Comparison of ENCODE assay signal across 9 cellular contexts in genomic region chr20:33773412-33774089, GRCh38. TPM values are rescaled to one million over a fixed set of nuclear protein-coding genes. Genes with fewer than 3 reads are reported as not detected.
DNase-seq lines count a peak whose midpoint lies in the region; ATAC-seq and TF ChIP-seq lines count a peak whose summit lies in the region.
"Had no signal": no experiment of that assay in that cellular context is flagged by ENCODE, and none has a peak within 500 bp of the region (broad histone marks: within the 10 kb centered on the region; RNA-seq: fewer than 3 reads in every experiment).

No MANE protein-coding gene starts in this region.

- TF ChIP-seq CTCF in foreskin keratinocyte (conservative IDR thresholded peaks at IDR 0.05): no peak

- ATAC-seq in left ventricle myocardium superior (peak; percentile 52), left cardiac atrium (no peak), GM21529 (IDR thresholded peaks at IDR 0.05; ENCODE audit: unreplicated experiment) (peak; percentile 53), HG03521 (IDR thresholded peaks at IDR 0.05; ENCODE audit: unreplicated experiment) (peak; percentile 52), foreskin keratinocyte (no peak)
- peak; percentile 96 for ATAC-seq in stimulated activated effector memory CD8-positive, alpha-beta T cell treated with anti-CD3 and anti-CD28 coated beads, Interleukin-12 subunit alpha, Interleukin-12 subunit beta, amount 100 ng/mL, for 72 hours

- DNase-seq in left ventricle myocardium superior (no peak), left cardiac atrium (no peak), kidney tubule cell (ENCODE audit: low spot score) (no peak), foreskin keratinocyte (no peak), foreskin melanocyte (no peak)
- DNase-seq in stimulated activated effector memory CD8-positive, alpha-beta T cell treated with anti-CD3 and anti-CD28 coated beads, Interleukin-12 subunit alpha, Interleukin-12 subunit beta, amount 100 ng/mL, for 72 hours (ENCODE audit: low spot score in 2 of 2): no peak
- DNase-seq: SK-N-SH had no signal

- H3K36me3 Mint-ChIP-seq in stimulated activated effector memory CD8-positive, alpha-beta T cell treated with anti-CD3 and anti-CD28 coated beads, Interleukin-12 subunit alpha, Interleukin-12 subunit beta, amount 100 ng/mL, for 72 hours: peaks cover 1% of the 10 kb centered on the region

- no peak overlapping the region for H3K27ac Mint-ChIP-seq in stimulated activated effector memory CD8-positive, alpha-beta T cell treated with anti-CD3 and anti-CD28 coated beads, Interleukin-12 subunit alpha, Interleukin-12 subunit beta, amount 100 ng/mL, for 72 hours

- no peaks in the 10 kb centered on the region for H3K9me3 Mint-ChIP-seq in stimulated activated effector memory CD8-positive, alpha-beta T cell treated with anti-CD3 and anti-CD28 coated beads, Interleukin-12 subunit alpha, Interleukin-12 subunit beta, amount 100 ng/mL, for 72 hours

- peaks cover 3% of the 10 kb centered on the region for H3K4me1 ChIP-seq in foreskin keratinocyte

- no peak overlapping the region for H3K4me3 Mint-ChIP-seq in stimulated activated effector memory CD8-positive, alpha-beta T cell treated with anti-CD3 and anti-CD28 coated beads, Interleukin-12 subunit alpha, Interleukin-12 subunit beta, amount 100 ng/mL, for 72 hours

- peaks cover 12% of the 10 kb centered on the region for H3K4me1 Mint-ChIP-seq in stimulated activated effector memory CD8-positive, alpha-beta T cell treated with anti-CD3 and anti-CD28 coated beads, Interleukin-12 subunit alpha, Interleukin-12 subunit beta, amount 100 ng/mL, for 72 hours

- H3K27ac ChIP-seq in foreskin keratinocyte: no peak overlapping the region

- no peaks in the 10 kb centered on the region for H3K27me3 ChIP-seq in foreskin keratinocyte

- intact Hi-C loops in left ventricle myocardium superior (cut with micrococcal nuclease) (no loop called here), left cardiac atrium (cut with DNase I) (no loop called here)

RNA-seq across cellular contexts. Expression of gene CHMP4B, which starts 37.6 kb away (rescaled TPM):
- total RNA-seq in left ventricle myocardium superior (101 TPM), left cardiac atrium (10 to 100 TPM; 82.2 to 97.7 TPM), foreskin keratinocyte (40.6 and 47.4 TPM in 2 replicates)
- polyA plus RNA-seq in foreskin keratinocyte: 88.5 and 96.2 TPM in 2 replicates

RNA-seq across cellular contexts. Expression of gene ZNF341, which starts 41.8 kb away (rescaled TPM):
- total RNA-seq in left ventricle myocardium superior (2.4 TPM), left cardiac atrium (1 to 10 TPM; 1.1 to 2.0 TPM), foreskin keratinocyte (3.0 and 3.2 TPM in 2 replicates)
- polyA plus RNA-seq in foreskin keratinocyte: 2.7 and 2.8 TPM in 2 replicates

RNA-seq across cellular contexts. Expression of gene PXMP4, which starts 53.4 kb away (rescaled TPM):
- total RNA-seq in left ventricle myocardium superior (13.5 TPM), left cardiac atrium (10 to 100 TPM in 1 of 2 donors, 1 to 10 TPM in 1; 6.7 to 12.6 TPM), foreskin keratinocyte (6.1 and 6.7 TPM in 2 replicates)
- 5.9 and 6.2 TPM in 2 replicates for polyA plus RNA-seq in foreskin keratinocyte

Comparison
In these comparisons a context has a peak if more than half of its experiments do, and no peak if none do; other contexts are left out.
1. ATAC-seq: peak in left ventricle myocardium superior (single experiment), GM21529 (single experiment), HG03521 (single experiment) and stimulated activated effector memory CD8-positive, alpha-beta T cell treated with anti-CD3 and anti-CD28 coated beads, Interleukin-12 subunit alpha, Interleukin-12 subunit beta, amount 100 ng/mL, for 72 hours (single experiment); none in left cardiac atrium (0 of 2) and foreskin keratinocyte (single experiment).